Comparison of ENCODE assay signal across 9 cellular contexts in the genomic region with DNA sequence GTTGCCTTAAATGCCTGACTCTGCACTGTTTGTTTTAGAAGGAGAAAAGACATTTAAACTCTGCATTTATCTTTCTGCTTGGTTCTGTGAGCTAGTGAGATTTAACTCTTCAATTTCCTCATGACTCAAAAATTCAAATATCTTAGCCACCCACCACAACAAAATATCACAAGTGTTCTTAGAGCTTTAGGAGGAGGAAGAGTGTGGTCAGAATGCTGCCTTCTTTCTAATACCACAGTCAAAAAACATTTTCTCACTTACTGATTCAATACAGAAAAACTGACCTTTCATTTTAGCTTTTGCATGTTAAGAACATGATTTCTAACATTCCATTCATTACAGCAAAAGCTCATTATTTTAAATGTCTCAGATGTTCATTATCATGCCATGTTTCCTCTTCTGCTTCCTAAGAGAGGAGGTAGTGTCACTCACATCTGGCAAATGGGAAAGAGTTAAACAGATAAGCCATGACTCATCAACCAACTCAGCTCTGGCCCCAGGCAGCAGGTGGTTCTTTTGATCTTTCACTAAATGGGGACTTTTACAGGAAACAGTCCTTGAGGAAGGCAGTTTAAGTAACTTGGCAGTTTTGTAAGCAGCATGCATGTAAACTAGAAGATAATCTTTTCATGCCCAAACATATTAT. TPM values are rescaled to one million over a fixed set of nuclear protein-coding genes. Genes with fewer than 3 reads are reported as not detected.
A peak's percentile ranks its signal among the peaks of the same experiment; 100 is the strongest.
DNase-seq lines count a peak whose midpoint lies in the region; ATAC-seq and TF ChIP-seq lines count a peak whose summit lies in the region.
"Had no signal": no experiment of that assay in that cellular context is flagged by ENCODE, and none has a peak within 500 bp of the region (broad histone marks: within the 10 kb centered on the region; RNA-seq: fewer than 3 reads in every experiment).

No MANE protein-coding gene starts in this region.

- no peak overlapping the region for H3K4me3 Mint-ChIP-seq in glutamatergic neuron (ENCODE audit: unreplicated experiment)

- peak; percentile 77 for ATAC-seq in GM19324 (IDR thresholded peaks at IDR 0.05; ENCODE audit: low FRiP score, unreplicated experiment)
- ATAC-seq in HG03095 (IDR thresholded peaks at IDR 0.05; ENCODE audit: unreplicated experiment): peak; percentile 85

- no peak overlapping the region for H3K27ac Mint-ChIP-seq in glutamatergic neuron (ENCODE audit: unreplicated experiment)

- H3K4me1 Mint-ChIP-seq in glutamatergic neuron (ENCODE audit: low read depth, unreplicated experiment): no peaks in the 10 kb centered on the region

- no peak for TF ChIP-seq CTCF in glutamatergic neuron (IDR thresholded peaks at IDR 0.05; ENCODE audit: partially characterized antibody, unreplicated experiment)

- H3K36me3 Mint-ChIP-seq in glutamatergic neuron (ENCODE audit: unreplicated experiment): peaks cover 31% of the 10 kb centered on the region

- peaks cover 2% of the 10 kb centered on the region for H3K27me3 Mint-ChIP-seq in glutamatergic neuron (ENCODE audit: unreplicated experiment)

- H3K9me3 Mint-ChIP-seq in glutamatergic neuron (ENCODE audit: unreplicated experiment): peaks cover 6% of the 10 kb centered on the region

- DNase-seq in Daoy (ENCODE audit: low read depth): peak; percentile 87
- DNase-seq in SHP77 treated with DMSO at 0.1 percent for 48 hours (lab: John Stamatoyannopoulos, UW): peak; percentile 62
- DNase-seq in iPS DF 19.7 (ENCODE audit: low read depth, low spot score): peak; percentile 20
- DNase-seq in glutamatergic neuron: no peak
- DNase-seq in NCI-H1930 (lab: John Stamatoyannopoulos, UW): no peak
- DNase-seq in DMS79 treated with DMSO at 0.1 percent for 48 hours (lab: John Stamatoyannopoulos, UW): no peak

RNA-seq across cellular contexts. Expression of a gene that starts 56.4 kb away (rescaled TPM):
- not detected in 2 replicates for total RNA-seq in Daoy (2014; rRNA removed; shearing (Covaris generic))
- total RNA-seq in glutamatergic neuron (ENCODE audit: unreplicated experiment): not detected
- total RNA-seq: Peyer's patch had no signal

RNA-seq across cellular contexts. Expression of a gene that starts 57.6 kb away (rescaled TPM):
- total RNA-seq in Daoy (2014; rRNA removed; shearing (Covaris generic)): not detected in 2 replicates
- total RNA-seq in glutamatergic neuron (ENCODE audit: unreplicated experiment): not detected
- total RNA-seq: Peyer's patch had no signal

Comparison
In these comparisons a context has a peak if more than half of its experiments do, and no peak if none do; other contexts are left out.
1. DNase-seq: peak in Daoy (single experiment), SHP77 treated with DMSO at 0.1 percent for 48 hours (single experiment) and iPS DF 19.7 (single experiment); none in glutamatergic neuron (single experiment), NCI-H1930 (0 of 2) and DMS79 treated with DMSO at 0.1 percent for 48 hours (single experiment).